In genomic region chr10:114393482-114393881, GRCh38 we compare ENCODE assay signal across 17 cellular contexts. TPM values are rescaled to one million over a fixed set of nuclear protein-coding genes. Genes with fewer than 3 reads are reported as not detected.
DNase-seq lines count a peak whose midpoint lies in the region; ATAC-seq, FAIRE-seq and TF ChIP-seq lines count a peak whose summit lies in the region.
"Had no signal": no experiment of that assay in that cellular context is flagged by ENCODE, and none has a peak within 500 bp of the region (broad histone marks: within the 10 kb centered on the region; RNA-seq: fewer than 3 reads in every experiment).

No MANE protein-coding gene starts in this region.

- peak overlapping the region in 2 of 3 experiments; percentile 23 to 54 for H3K27ac Mint-ChIP-seq in nephron
- H3K27ac Mint-ChIP-seq: activated CD4-positive, alpha-beta memory T cell treated with anti-CD3 and anti-CD28 coated beads for 36 hours; activated T-helper 2 cell treated with anti-CD3 and anti-CD28 coated beads, Interferon-gamma antibody, Interleukin-2, Interleukin-4, amounts not matched to agents 10 μg/mL and 5 μg/mL and 100 μg/mL, durations not matched to agents 14 hours and 24 hours and 36 hours had no signal

- POLR2A ChIA-PET in endothelial cell of umbilical vein (lab: Charles Lee) (no interaction called here), A673 (lab: Charles Lee; ENCODE audit: low non-redundant PET) (no interaction called here)

- no peaks in the 10 kb centered on the region for H3K9me3 Mint-ChIP-seq in nephron
- H3K9me3 Mint-ChIP-seq: activated CD4-positive, alpha-beta memory T cell treated with anti-CD3 and anti-CD28 coated beads for 36 hours had no signal

- H3K27ac ChIP-seq in endothelial cell of umbilical vein (ENCODE audit: insufficient read depth, low read depth, low read length) (no peak overlapping the region), tibial nerve (peak overlapping the region; percentile 77 to 96 (median 90)), A673 (ENCODE audit: low read depth, low read length, poor library complexity, severe bottlenecking) (no peak overlapping the region)

- CTCF ChIA-PET in endothelial cell of umbilical vein (lab: Charles Lee) = no interaction called here
- CTCF ChIA-PET in A673 (lab: Charles Lee) = no interaction called here

- H3K4me3 ChIP-seq in astrocyte of the spinal cord (ENCODE audit: low read depth, low read length) (no peak overlapping the region), endothelial cell of umbilical vein (replicated peaks in 1 of 3; ENCODE audit: insufficient read depth in 1 of 3, low read depth in 1 of 3, low read length in 3 of 3) (no peak overlapping the region), tibial nerve (no peak overlapping the region), A673 (ENCODE audit: low read depth, low read length, poor library complexity, severe bottlenecking) (no peak overlapping the region)

- 14 to 25% methylated on average over 11 of the region's 11 CpGs for WGBS in tibial nerve, 2 donors

- peak; percentile 57 for DNase-seq in astrocyte of the spinal cord (ENCODE audit: low read depth, low spot score)
- DNase-seq in endothelial cell of umbilical vein (ENCODE audit: low read depth, low spot score) = peak; percentile 86
- peak in 1 of 2 donors; percentile 42 for DNase-seq in tibial nerve (ENCODE audit: low spot score in 2 of 2)
- DNase-seq in activated T-cell treated with anti-CD3 and anti-CD28 coated beads for 4 hours = no peak
- no peak for DNase-seq in T-helper 1 cell
- DNase-seq in A673 (ENCODE audit: low spot score) = no peak
- DNase-seq: activated CD4-positive, alpha-beta memory T cell treated with anti-CD3 and anti-CD28 coated beads for 36 hours; amniotic stem cell; DMS79; KG1; NCI-H1105 treated with DMSO at 0.1 percent for 48 hours; NCI-H226; small intestine; stimulated activated naive CD8-positive, alpha-beta T cell treated with anti-CD3 and anti-CD28 coated beads, Interleukin-15, Interleukin-2, amounts not matched to agents 100 U/mL and 50 U/mL, for 24 hours had no signal

- no peaks in the 10 kb centered on the region for H3K36me3 ChIP-seq in endothelial cell of umbilical vein (ENCODE audit: control insufficient read depth in 2 of 2, extremely low read depth in 1 of 2, insufficient read depth in 2 of 2, low read length in 2 of 2)
- H3K36me3 ChIP-seq in tibial nerve = no peaks in the 10 kb centered on the region
- no peaks in the 10 kb centered on the region for H3K36me3 ChIP-seq in A673 (ENCODE audit: insufficient read depth, low read length, poor library complexity, severe bottlenecking)

- TF ChIP-seq CTCF in astrocyte of the spinal cord (IDR thresholded peaks at IDR 0.05; ENCODE audit: low read depth, low read length) = no peak
- TF ChIP-seq CTCF in endothelial cell of umbilical vein (IDR thresholded peaks at IDR 0.05; ENCODE audit: extremely low read depth in 1 of 2, insufficient read depth in 1 of 2, low read depth in 1 of 2, low read length in 2 of 2) = no peak
- no peak for TF ChIP-seq CTCF in nephron (IDR thresholded peaks at IDR 0.05; ENCODE audit: unreplicated experiment in 3 of 3)
- TF ChIP-seq CTCF in tibial nerve (IDR thresholded peaks at IDR 0.05) = no peak
- TF ChIP-seq CTCF in A673 (conservative IDR thresholded peaks at IDR 0.05; ENCODE audit: low read depth, low read length) = no peak

- H3K36me3 Mint-ChIP-seq in nephron (ENCODE audit: low read depth) = no peaks in the 10 kb centered on the region
- H3K36me3 Mint-ChIP-seq: activated CD4-positive, alpha-beta memory T cell treated with anti-CD3 and anti-CD28 coated beads for 36 hours had no signal

- no peak for ATAC-seq in GM21423 (IDR thresholded peaks at IDR 0.05; ENCODE audit: unreplicated experiment)
- ATAC-seq: stimulated activated naive CD8-positive, alpha-beta T cell treated with anti-CD3 and anti-CD28 coated beads, Interleukin-15, Interleukin-2, amounts not matched to agents 100 U/mL and 50 U/mL, for 24 hours had no signal

- peaks cover 8% of the 10 kb centered on the region for H3K27me3 Mint-ChIP-seq in nephron (ENCODE audit: low read depth)

- H3K4me3 Mint-ChIP-seq in nephron = no peak overlapping the region
- H3K4me3 Mint-ChIP-seq: activated CD4-positive, alpha-beta memory T cell treated with anti-CD3 and anti-CD28 coated beads for 36 hours had no signal

- H3K79me2 ChIP-seq in endothelial cell of umbilical vein (ENCODE audit: control insufficient read depth, insufficient read depth, low read length) = no peaks in the 10 kb centered on the region

- H3K4me2 ChIP-seq in endothelial cell of umbilical vein (ENCODE audit: insufficient read depth, low read length) = no peak overlapping the region

- in situ Hi-C loops in astrocyte of the spinal cord (cut with HindIII; ENCODE audit: low sequenced_read_pairs) = no loop called here

- H3K4me1 Mint-ChIP-seq in nephron = peaks cover 74% of the 10 kb centered on the region

- TF ChIP-seq EP300 in tibial nerve (IDR thresholded peaks at IDR 0.05) = peak in 1 of 2 donors; percentile 11

- H4K20me1 ChIP-seq in endothelial cell of umbilical vein (replicated peaks; ENCODE audit: control insufficient read depth, extremely low read depth, insufficient read depth, low read length) = no peaks in the 10 kb centered on the region

- H3K27me3 ChIP-seq in endothelial cell of umbilical vein (ENCODE audit: control insufficient read depth in 2 of 2, insufficient read depth in 2 of 2, low read length in 2 of 2) (peaks cover 44 to 46% of the 10 kb centered on the region in 2 experiments), tibial nerve (no peaks in the 10 kb centered on the region), A673 (replicated peaks; ENCODE audit: insufficient read depth, low read depth, low read length, poor library complexity) (peaks cover 67% of the 10 kb centered on the region)

- H3K9me1 ChIP-seq in endothelial cell of umbilical vein (replicated peaks; ENCODE audit: control insufficient read depth, extremely low read depth, insufficient read depth, low read length) = no peaks in the 10 kb centered on the region

- FAIRE-seq in endothelial cell of umbilical vein (lab: Jason Lieb, UNC) = peak; percentile 15
- FAIRE-seq: small intestine had no signal

- dilution Hi-C loops in endothelial cell of umbilical vein (cut with MboI; ENCODE audit: extremely low pct_ligation_motif_present, low sequenced_read_pairs) = no loop called here

- H2AFZ ChIP-seq in endothelial cell of umbilical vein (ENCODE audit: low read depth, low read length) = no peak overlapping the region

- BruUV-seq in endothelial cell of umbilical vein (replicated peaks; lab: Mats Ljungman, UMichigan) (no TSS peak), A673 (replicated peaks; lab: Mats Ljungman, UMichigan) (no TSS peak)

- H3K4me1 ChIP-seq in endothelial cell of umbilical vein (ENCODE audit: control insufficient read depth, extremely low read depth, insufficient read depth, low read length) (peaks cover 34% of the 10 kb centered on the region), tibial nerve (peaks cover 0 to 100% (median 81%) of the 10 kb centered on the region in 4 donors), A673 (ENCODE audit: insufficient read depth, low read length, poor library complexity, severe bottlenecking) (peaks cover 11% of the 10 kb centered on the region)

- H3K9ac ChIP-seq in endothelial cell of umbilical vein (replicated peaks; ENCODE audit: extremely low read depth, insufficient read depth, low read length) = no peak overlapping the region

- no peaks in the 10 kb centered on the region for H3K9me3 ChIP-seq in endothelial cell of umbilical vein (replicated peaks; ENCODE audit: control insufficient read depth, insufficient read depth, low read length)
- H3K9me3 ChIP-seq in tibial nerve = no peaks in the 10 kb centered on the region
- no peaks in the 10 kb centered on the region for H3K9me3 ChIP-seq in A673 (ENCODE audit: low read depth, low read length, poor library complexity, severe bottlenecking)

- intact Hi-C loops in endothelial cell of umbilical vein (cut with micrococcal nuclease) (loop anchor here (2.0 kb wide), 1 partner anchor 19 kb away; no protein-coding TSS in a partner anchor), A673 (cut with micrococcal nuclease; ENCODE audit: unreplicated experiment) (no loop called here)

- TF ChIP-seq POLR2A in endothelial cell of umbilical vein (IDR thresholded peaks at IDR 0.05; ENCODE audit: low read depth, low read length) = no peak
- no peak for TF ChIP-seq POLR2A in tibial nerve (IDR thresholded peaks at IDR 0.05)

TF ChIP-seq in endothelial cell of umbilical vein, 7 proteins besides CTCF, POLR2A, EP300 and RAD21:
- TF ChIP-seq EZH2 (IDR thresholded peaks at IDR 0.05; ENCODE audit: borderline replicate concordance, low read depth, low read length, severe bottlenecking) = no peak
- TF ChIP-seq GATA2 (IDR thresholded peaks at IDR 0.05; ENCODE audit: insufficient read depth, insufficient read length, low read depth, low read length) = no peak
- TF ChIP-seq FOS (IDR thresholded peaks at IDR 0.05; ENCODE audit: borderline replicate concordance, insufficient read depth, low read length) = no peak
- no peak for TF ChIP-seq MYC (IDR thresholded peaks at IDR 0.05; ENCODE audit: low read depth, low read length)
- no peak for TF ChIP-seq JUN (IDR thresholded peaks at IDR 0.05; ENCODE audit: borderline replicate concordance, insufficient read depth, insufficient read length, low read depth)
- TF ChIP-seq MAX (IDR thresholded peaks at IDR 0.05; ENCODE audit: insufficient read depth, insufficient read length) = no peak
- TF ChIP-seq POLR2AphosphoS5 (IDR thresholded peaks at IDR 0.05; ENCODE audit: insufficient read depth, low read depth, low read length) = no peak
TF ChIP-seq in endothelial cell of umbilical vein: peak in this region for 0.

RNA-seq across cellular contexts. Expression of gene AFAP1L2, which starts 10.8 kb away (rescaled TPM):
- 1.6 and 4.1 TPM in 2 replicates for total RNA-seq in endothelial cell of umbilical vein
- polyA plus RNA-seq in endothelial cell of umbilical vein = 0.53 and 0.90 TPM in 2 replicates
- polyA plus RNA-seq in endothelial cell of umbilical vein (2011; cell fraction: cytosol; rRNA removed) = 0.52 and 0.63 TPM in 2 replicates
- polyA plus RNA-seq in endothelial cell of umbilical vein (2011; cell fraction: nucleus; rRNA removed) = 2.1 and 2.2 TPM in 2 replicates
- polyA plus RNA-seq in endothelial cell of umbilical vein (2012) = 0.05 TPM in 2 replicates
- 0.59 and 0.75 TPM in 2 replicates for polyA minus RNA-seq in endothelial cell of umbilical vein
- polyA minus RNA-seq in endothelial cell of umbilical vein (2011; cell fraction: cytosol; rRNA and poly(A)+ RNA removed) = not detected
- polyA minus RNA-seq in endothelial cell of umbilical vein (2011; cell fraction: nucleus; rRNA and poly(A)+ RNA removed) = 0.91 and 1.2 TPM in 2 replicates
- 100 to 1,000 TPM in 3 of 4 donors, 10 to 100 TPM in 1; 96.3 to 176 (median 127) TPM for total RNA-seq in tibial nerve
- not detected in 2 replicates for total RNA-seq in A673 (2021)

Comparison
In these comparisons a context has a peak if more than half of its experiments do, and no peak if none do; other contexts are left out.
1. DNase-seq: peak in astrocyte of the spinal cord (single experiment) and endothelial cell of umbilical vein (single experiment); none in activated T-cell treated with anti-CD3 and anti-CD28 coated beads for 4 hours (single experiment), T-helper 1 cell (0 of 5) and A673 (single experiment).
2. H3K27ac ChIP-seq: peak in tibial nerve (4 of 4); none in endothelial cell of umbilical vein (single experiment) and A673 (single experiment).
3. RNA of gene AFAP1L2, which starts 10.8 kb away (total RNA-seq): 96.3 to 176 TPM in tibial nerve; 1.6 to 4.1 TPM in endothelial cell of umbilical vein and not detected in A673; every median in the first group is over 10 times any median in the second.